Comparison of ENCODE assay signal across 28 cellular contexts in genomic region chr12:44537354-44537753, GRCh38.
"Had no signal": no experiment of that assay in that cellular context is flagged by ENCODE, and none has a peak within 500 bp of the region (broad histone marks: within the 10 kb centered on the region; RNA-seq: fewer than 3 reads in every experiment).

No MANE protein-coding gene starts in this region.

- FAIRE-seq: colon, endometrium, endothelial cell of umbilical vein, frontal cortex had no signal

- DNase-seq: colonic mucosa; cortex of kidney; dermis blood vessel endothelial cell; dorsolateral prefrontal cortex; effector CD4-positive, alpha-beta T cell; effector CD8-positive, alpha-beta T cell; effector memory CD4-positive, alpha-beta T cell; effector memory CD8-positive, alpha-beta T cell; endodermal cell; erythroblast; esophagus squamous epithelium; foreskin fibroblast; foreskin keratinocyte; foreskin melanocyte; gastrocnemius medialis; glutamatergic neuron; head of caudate nucleus; heart left ventricle; heart right ventricle had no signal

- H3K27ac ChIP-seq: colonic mucosa, coronary artery, dorsolateral prefrontal cortex, epithelial cell of prostate, esophagus muscularis mucosa, esophagus squamous epithelium, foreskin keratinocyte, gastrocnemius medialis, gastroesophageal sphincter, heart left ventricle, heart right ventricle had no signal

- H3K9me3 ChIP-seq: colonic mucosa, esophagus muscularis mucosa, esophagus squamous epithelium, gastrocnemius medialis, gastroesophageal sphincter, heart left ventricle, heart right ventricle had no signal

- H3K4me3 ChIP-seq: colonic mucosa, coronary artery, dorsolateral prefrontal cortex, esophagus muscularis mucosa, esophagus squamous epithelium, gastrocnemius medialis, gastroesophageal sphincter, heart left ventricle, heart right ventricle had no signal

- H3K36me3 ChIP-seq: colonic mucosa, esophagus muscularis mucosa, esophagus squamous epithelium, gastrocnemius medialis, gastroesophageal sphincter, heart left ventricle, heart right ventricle had no signal

- H3K4me1 ChIP-seq: colonic mucosa, esophagus muscularis mucosa, esophagus squamous epithelium, foreskin keratinocyte, gastroesophageal sphincter, heart left ventricle, heart right ventricle had no signal

- H3K27me3 ChIP-seq: colonic mucosa, dorsolateral prefrontal cortex, esophagus muscularis mucosa, esophagus squamous epithelium, foreskin keratinocyte, gastrocnemius medialis, gastroesophageal sphincter, heart right ventricle had no signal

- ATAC-seq: effector memory CD8-positive, alpha-beta T cell; esophagus mucosa; foreskin keratinocyte; gastrocnemius medialis; gastroesophageal sphincter; heart left ventricle; heart right ventricle had no signal
